8 cellular contexts compared by ENCODE assay signal in genomic region chr2:96866986-96867755, GRCh38. TPM values are rescaled to one million over a fixed set of nuclear protein-coding genes. Genes with fewer than 3 reads are reported as not detected.
A peak's percentile ranks its signal among the peaks of the same experiment; 100 is the strongest.
DNase-seq lines count a peak whose midpoint lies in the region; ATAC-seq, FAIRE-seq and TF ChIP-seq lines count a peak whose summit lies in the region.

No MANE protein-coding gene starts in this region.

- ATAC-seq in GM19023 (IDR thresholded peaks at IDR 0.05; ENCODE audit: unreplicated experiment) (no peak), sciatic nerve (no peak), HG02623 (IDR thresholded peaks at IDR 0.05; ENCODE audit: unreplicated experiment) (no peak)

- TF ChIP-seq POLR2A in GM19099 (IDR thresholded peaks at IDR 0.05; ENCODE audit: extremely low read depth, insufficient read length, low read depth) = peak; percentile 23

- peaks cover 30 to 35% (median 32%) of the 10 kb centered on the region in 3 donors for H3K4me1 ChIP-seq in skeletal muscle tissue (ENCODE audit: control insufficient read depth in 3 of 3, insufficient read depth in 3 of 3, low read length in 3 of 3)
- peaks cover 0 to 6% of the 10 kb centered on the region in 2 donors for H3K4me1 ChIP-seq in small intestine (ENCODE audit: control insufficient read depth in 2 of 2, insufficient read depth in 1 of 2, low read depth in 1 of 2, low read length in 1 of 2)

- peak overlapping the region; percentile 80 to 83 (median 83) for H3K9ac ChIP-seq in skeletal muscle tissue (ENCODE audit: low read depth in 1 of 3, low read length in 3 of 3)

- FAIRE-seq in small intestine (lab: Jason Lieb, UNC) = no peak

- DNase-seq in WERI-Rb-1 (no peak), fibroblast of the aortic adventitia (ENCODE audit: low read depth) (no peak), small intestine (no peak), sciatic nerve (ENCODE audit: low spot score) (no peak)

- H3K36me3 ChIP-seq in WERI-Rb-1 (peaks cover 65% of the 10 kb centered on the region), skeletal muscle tissue (ENCODE audit: control insufficient read depth in 3 of 3, insufficient read depth in 3 of 3, low read length in 3 of 3) (peaks cover 35 to 41% (median 40%) of the 10 kb centered on the region in 3 donors), small intestine (ENCODE audit: control insufficient read depth in 2 of 2, insufficient read depth in 2 of 2, low read length in 2 of 2) (peaks cover 0 to 2% of the 10 kb centered on the region in 2 donors)

- intact Hi-C loops in sciatic nerve (cut with DNase I) = loop anchor here (5.0 to 10.0 kb wide), 2 partner anchors 52 to 85 kb away; partner anchors contain the start of gene CNNM3

- no peak overlapping the region; the same call in 1 of the 2 replicates for H3K4me3 ChIP-seq in WERI-Rb-1 (ENCODE audit: low read depth, low read length)
- peak overlapping the region; percentile 84 for H3K4me3 ChIP-seq in fibroblast of the aortic adventitia (ENCODE audit: low read depth, low read length)
- H3K4me3 ChIP-seq in skeletal muscle tissue (ENCODE audit: low read length in 3 of 3) = peak overlapping the region; percentile 71 to 80 (median 71)
- peak overlapping the region in 1 of 2 donors; percentile 76 for H3K4me3 ChIP-seq in small intestine (ENCODE audit: low read depth in 1 of 2, low read length in 2 of 2)

- TF ChIP-seq CTCF in WERI-Rb-1 (IDR thresholded peaks at IDR 0.05; ENCODE audit: low read depth, low read length) = no peak
- TF ChIP-seq CTCF in fibroblast of the aortic adventitia (IDR thresholded peaks at IDR 0.05; ENCODE audit: insufficient read depth, low read length) = no peak

- H3K27ac ChIP-seq in WERI-Rb-1 (peak overlapping the region; percentile 98), skeletal muscle tissue (ENCODE audit: low read depth, low read length) (peak overlapping the region; percentile 89), small intestine (ENCODE audit: low read depth in 1 of 2, low read length in 1 of 2) (peak overlapping the region in 1 of 2 donors; percentile 91)

- 36 to 52% (median 46%) methylated on average over 21 to 22 of the region's 22 CpGs for WGBS in small intestine, 3 donors

- H3K9me3 ChIP-seq in WERI-Rb-1 (ENCODE audit: severe bottlenecking) = no peaks in the 10 kb centered on the region
- H3K9me3 ChIP-seq in skeletal muscle tissue (ENCODE audit: control insufficient read depth in 3 of 3, low read length in 3 of 3) = no peaks in the 10 kb centered on the region
- no peaks in the 10 kb centered on the region for H3K9me3 ChIP-seq in small intestine (ENCODE audit: control insufficient read depth, low read depth)

- H3K27me3 ChIP-seq in WERI-Rb-1 (ENCODE audit: insufficient read depth, low read depth, severe bottlenecking) = no peaks in the 10 kb centered on the region
- H3K27me3 ChIP-seq in skeletal muscle tissue (ENCODE audit: control insufficient read depth in 3 of 3, insufficient read depth in 3 of 3, low read length in 3 of 3) = no peaks in the 10 kb centered on the region
- H3K27me3 ChIP-seq in small intestine (ENCODE audit: control insufficient read depth in 2 of 2, insufficient read depth in 2 of 2, low read length in 2 of 2) = no peaks in the 10 kb centered on the region

RNA-seq across cellular contexts. Expression of gene SEMA4C, which starts 2.7 kb away (rescaled TPM):
- total RNA-seq in fibroblast of the aortic adventitia (ENCODE audit: low replicate concordance) = 15.4 and 20.4 TPM in 2 replicates
- total RNA-seq in skeletal muscle tissue = 29.7 TPM
- polyA plus RNA-seq in small intestine = 10 to 100 TPM in 1 of 3 donors, 1 to 10 TPM in 1, under 1 TPM in 1; 0.45 to 21.0 (median 1.4) TPM
- 136 TPM for total RNA-seq in sciatic nerve

RNA-seq across cellular contexts. Expression of gene ANKRD39, which starts 9.4 kb away (rescaled TPM):
- total RNA-seq in fibroblast of the aortic adventitia (ENCODE audit: low replicate concordance) = 4.0 and 6.1 TPM in 2 replicates
- 3.7 TPM for total RNA-seq in skeletal muscle tissue
- 10 to 100 TPM; 15.9 to 23.0 (median 17.0) TPM for polyA plus RNA-seq in small intestine
- 15.9 TPM for total RNA-seq in sciatic nerve

RNA-seq across cellular contexts. Expression of gene ANKRD23, which starts 23.4 kb away (rescaled TPM):
- total RNA-seq in fibroblast of the aortic adventitia (ENCODE audit: low replicate concordance) = 2.3 and 6.0 TPM in 2 replicates
- total RNA-seq in skeletal muscle tissue = 5.2 TPM
- polyA plus RNA-seq in small intestine = 1 to 10 TPM; 2.2 to 3.8 (median 2.7) TPM
- 8.3 TPM for total RNA-seq in sciatic nerve

RNA-seq across cellular contexts. Expression of gene CNNM3, which starts 51.1 kb away (rescaled TPM):
- total RNA-seq in fibroblast of the aortic adventitia (ENCODE audit: low replicate concordance) = 2.2 and 6.9 TPM in 2 replicates
- total RNA-seq in skeletal muscle tissue = 4.2 TPM
- polyA plus RNA-seq in small intestine = 10 to 100 TPM in 1 of 3 donors, 1 to 10 TPM in 2; 5.7 to 15.8 (median 6.7) TPM
- 26.4 TPM for total RNA-seq in sciatic nerve
